Comparison of ENCODE assay signal across 8 cellular contexts in genomic region chr15:67146875-67147381, GRCh38.
DNase-seq lines count a peak whose midpoint lies in the region; ATAC-seq and TF ChIP-seq lines count a peak whose summit lies in the region.

No MANE protein-coding gene starts in this region.

- peaks cover 61% of the 10 kb centered on the region for H3K4me1 ChIP-seq in effector memory CD4-positive, alpha-beta T cell (ENCODE audit: control insufficient read depth, insufficient read depth, low read length, poor library complexity, severe bottlenecking)
- H3K4me1 ChIP-seq in muscle layer of duodenum (ENCODE audit: control insufficient read depth in 1 of 2, insufficient read depth in 2 of 2, low read length in 2 of 2), result peaks cover 46 to 76% of the 10 kb centered on the region in 2 donors

- DNase-seq in ELR (ENCODE audit: low read depth) (peak; percentile 95), ureter (ENCODE audit: low spot score) (peak; percentile 81), NCI-H345 treated with DMSO at 0.1 percent for 48 hours (lab: John Stamatoyannopoulos, UW; ENCODE audit: unreplicated experiment) (no peak)
- peak in 2 of 3 donors; percentile 24 to 32 for DNase-seq in effector memory CD4-positive, alpha-beta T cell

- no peak overlapping the region for H3K4me3 ChIP-seq in effector memory CD4-positive, alpha-beta T cell (ENCODE audit: insufficient read depth, low read depth, low read length, poor library complexity, severe bottlenecking)
- H3K4me3 ChIP-seq in muscle layer of duodenum (ENCODE audit: low read depth in 1 of 2, low read length in 2 of 2), result no peak overlapping the region

- peak overlapping the region; percentile 10 for H3K27ac ChIP-seq in effector memory CD4-positive, alpha-beta T cell (ENCODE audit: insufficient read depth, low read length, poor library complexity, severe bottlenecking)
- H3K27ac ChIP-seq in muscle layer of duodenum (ENCODE audit: low read length), result peak overlapping the region; percentile 90

- no peaks in the 10 kb centered on the region for H3K36me3 ChIP-seq in effector memory CD4-positive, alpha-beta T cell (ENCODE audit: control insufficient read depth, insufficient read depth, low read length)
- no peaks in the 10 kb centered on the region for H3K36me3 ChIP-seq in muscle layer of duodenum (ENCODE audit: control insufficient read depth in 1 of 2, insufficient read depth in 2 of 2, low read length in 2 of 2)

- ATAC-seq in SK-N-SH treated with all-trans-retinoic acid at 6 μM for 48 hours (peak; percentile 44), GM18861 (IDR thresholded peaks at IDR 0.05; ENCODE audit: unreplicated experiment) (no peak), GM19397 (IDR thresholded peaks at IDR 0.05; ENCODE audit: unreplicated experiment) (no peak)

- no peaks in the 10 kb centered on the region for H3K9me3 ChIP-seq in effector memory CD4-positive, alpha-beta T cell (ENCODE audit: control insufficient read depth, low read length)
- H3K9me3 ChIP-seq in muscle layer of duodenum (ENCODE audit: control insufficient read depth in 1 of 2, low read length in 2 of 2), result no peaks in the 10 kb centered on the region

- H3K27me3 ChIP-seq in effector memory CD4-positive, alpha-beta T cell (replicated peaks; ENCODE audit: control insufficient read depth, insufficient read depth, low read length, poor library complexity, severe bottlenecking), result no peaks in the 10 kb centered on the region
- no peaks in the 10 kb centered on the region for H3K27me3 ChIP-seq in muscle layer of duodenum (ENCODE audit: low read depth, low read length)

TF ChIP-seq in SK-N-SH treated with all-trans-retinoic acid at 6 μM for 48 hours, 23 proteins besides CTCF, POLR2A, EP300 and RAD21:
- TF ChIP-seq PPARA (CRISPR knock-in tag; IDR thresholded peaks at IDR 0.05; ENCODE audit: borderline replicate concordance) (no peak), POU6F1 (CRISPR knock-in tag; IDR thresholded peaks at IDR 0.05; ENCODE audit: borderline replicate concordance, low read depth) (no peak), TCF4 (CRISPR knock-in tag; IDR thresholded peaks at IDR 0.05; ENCODE audit: borderline replicate concordance) (no peak), BACH2 (CRISPR knock-in tag; IDR thresholded peaks at IDR 0.05; ENCODE audit: borderline replicate concordance) (no peak), CSRNP3 (CRISPR knock-in tag; IDR thresholded peaks at IDR 0.05) (no peak), ISL1 (CRISPR knock-in tag; IDR thresholded peaks at IDR 0.05) (no peak), ARNTL (CRISPR knock-in tag; IDR thresholded peaks at IDR 0.05; ENCODE audit: borderline replicate concordance, low read depth) (no peak), TOX (CRISPR knock-in tag; IDR thresholded peaks at IDR 0.05; ENCODE audit: borderline replicate concordance) (no peak), ESRRG (CRISPR knock-in tag; IDR thresholded peaks at IDR 0.05) (no peak), ZC3H10 (CRISPR knock-in tag; IDR thresholded peaks at IDR 0.05) (peak; percentile 58; the same call in 1 of the 2 replicates), ZFP3 (CRISPR knock-in tag; IDR thresholded peaks at IDR 0.05) (peak; percentile 16; the same call in 1 of the 2 replicates), OSR1 (CRISPR knock-in tag; IDR thresholded peaks at IDR 0.05) (no peak), ZFP30 (CRISPR knock-in tag; IDR thresholded peaks at IDR 0.05) (no peak), ZNF565 (CRISPR knock-in tag; conservative IDR thresholded peaks at IDR 0.05; ENCODE audit: low read depth) (no peak), PATZ1 (CRISPR knock-in tag; IDR thresholded peaks at IDR 0.05; ENCODE audit: borderline replicate concordance) (no peak), RARB (CRISPR knock-in tag; IDR thresholded peaks at IDR 0.05) (no peak), TSHZ2 (CRISPR knock-in tag; IDR thresholded peaks at IDR 0.05) (no peak)
TF ChIP-seq in SK-N-SH treated with all-trans-retinoic acid at 6 μM for 48 hours: peak in this region for 2.
